ENCODE assay signal across 1 cellular context in the genomic region with DNA sequence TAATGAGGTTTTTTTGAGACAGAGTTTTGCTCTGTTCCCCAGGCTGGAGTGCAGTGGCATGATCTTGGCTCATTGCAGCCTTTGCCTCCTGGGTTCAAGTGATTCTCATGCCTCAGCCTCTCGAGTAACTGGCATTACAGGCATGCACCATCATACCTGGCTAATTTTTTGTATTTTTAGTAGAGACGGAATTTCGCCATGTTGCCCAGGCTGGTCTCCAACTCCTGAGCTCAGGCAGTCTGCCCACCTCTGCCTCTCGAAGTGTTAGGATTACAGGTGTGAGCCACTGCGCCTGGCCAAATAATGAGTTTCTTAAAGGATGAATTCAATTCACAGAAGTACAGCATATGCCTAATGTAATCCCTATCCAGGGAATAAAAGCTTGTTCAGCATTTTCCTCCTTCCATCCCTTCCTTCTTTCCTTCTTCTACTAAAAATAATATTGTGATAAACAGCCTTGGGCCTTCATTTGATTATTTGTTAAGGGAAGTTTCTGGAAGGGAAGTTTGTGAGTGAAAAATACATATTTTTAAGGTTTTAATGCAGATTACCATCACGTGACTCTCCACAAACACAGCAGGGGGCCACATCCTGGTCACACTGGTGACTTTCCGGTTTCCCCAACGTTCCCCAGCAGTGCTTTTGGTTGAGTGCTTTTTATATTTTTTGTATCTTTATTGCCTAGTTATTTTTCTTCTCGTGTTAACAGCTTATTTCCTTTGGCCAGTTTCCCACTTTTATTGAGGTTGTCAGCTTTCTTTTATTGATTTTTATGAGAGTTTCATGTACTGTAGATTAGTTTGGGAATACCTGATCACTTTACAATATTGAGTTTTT.
TF ChIP-seq lines count a peak whose summit lies in the region.

No MANE protein-coding gene starts in this region.

TF ChIP-seq in endothelial cell of umbilical vein, 7 proteins besides CTCF, POLR2A, EP300 and RAD21:
- no peak for TF ChIP-seq GATA2 (IDR thresholded peaks at IDR 0.05; ENCODE audit: insufficient read depth, insufficient read length, low read depth, low read length)
- TF ChIP-seq POLR2AphosphoS5 (IDR thresholded peaks at IDR 0.05; ENCODE audit: insufficient read depth, low read depth, low read length), result no peak
- no peak for TF ChIP-seq JUN (IDR thresholded peaks at IDR 0.05; ENCODE audit: borderline replicate concordance, insufficient read depth, insufficient read length, low read depth)
- TF ChIP-seq MYC (IDR thresholded peaks at IDR 0.05; ENCODE audit: low read depth, low read length), result no peak
- TF ChIP-seq, protein P1, sequence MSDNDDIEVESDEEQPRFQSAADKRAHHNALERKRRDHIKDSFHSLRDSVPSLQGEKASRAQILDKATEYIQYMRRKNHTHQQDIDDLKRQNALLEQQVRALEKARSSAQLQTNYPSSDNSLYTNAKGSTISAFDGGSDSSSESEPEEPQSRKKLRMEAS (IDR thresholded peaks at IDR 0.05; ENCODE audit: insufficient read depth, insufficient read length), result no peak
- no peak for TF ChIP-seq FOS (IDR thresholded peaks at IDR 0.05; ENCODE audit: borderline replicate concordance, insufficient read depth, low read length)
- no peak for TF ChIP-seq EZH2 (IDR thresholded peaks at IDR 0.05; ENCODE audit: borderline replicate concordance, low read depth, low read length, severe bottlenecking)
